ENCODE assay signal across 8 cellular contexts in genomic region chr6:35392111-35392702, GRCh38. TPM values are rescaled to one million over a fixed set of nuclear protein-coding genes. Genes with fewer than 3 reads are reported as not detected.
DNase-seq lines count a peak whose midpoint lies in the region; ATAC-seq lines count a peak whose summit lies in the region.

No MANE protein-coding gene starts in this region.

- H3K27me3 Mint-ChIP-seq in activated CD4-positive, alpha-beta T cell treated with anti-CD3 and anti-CD28 coated beads for 36 hours: no peaks in the 10 kb centered on the region

- H3K9me3 Mint-ChIP-seq in activated CD4-positive, alpha-beta T cell treated with anti-CD3 and anti-CD28 coated beads for 36 hours (ENCODE audit: low read depth): no peaks in the 10 kb centered on the region

- H3K4me1 ChIP-seq in skeletal muscle satellite cell (ENCODE audit: control insufficient read depth, insufficient read depth, low read length): peaks cover 54% of the 10 kb centered on the region

- no peak overlapping the region for H3K4me3 ChIP-seq in skeletal muscle satellite cell (ENCODE audit: low read length)

- H3K4me2 ChIP-seq in skeletal muscle satellite cell (ENCODE audit: low read length): peak overlapping the region; percentile 51

- peak; percentile 94 for DNase-seq in HT-29 (ENCODE audit: low spot score)
- peak; percentile 93 for DNase-seq in NCI-H69 (lab: John Stamatoyannopoulos, UW)
- no peak for DNase-seq in NCI-H1048 (lab: John Stamatoyannopoulos, UW)
- DNase-seq in activated CD4-positive, alpha-beta T cell treated with anti-CD3 and anti-CD28 coated beads for 36 hours: no peak
- DNase-seq in NCI-H524 treated with DMSO at 0.1 percent for 48 hours (lab: John Stamatoyannopoulos, UW): no peak
- DNase-seq in midbrain (lab: John Stamatoyannopoulos, UW): no peak

- intact Hi-C loops in activated CD4-positive, alpha-beta T cell treated with anti-CD3 and anti-CD28 coated beads for 36 hours (cut with DNase I, micrococcal nuclease): no loop called here

- peaks cover 9% of the 10 kb centered on the region for H3K36me3 ChIP-seq in skeletal muscle satellite cell (ENCODE audit: insufficient read depth, low read length)

- H3K4me1 Mint-ChIP-seq in activated CD4-positive, alpha-beta T cell treated with anti-CD3 and anti-CD28 coated beads for 36 hours: peaks cover 56% of the 10 kb centered on the region

- no peaks in the 10 kb centered on the region for H3K27me3 ChIP-seq in skeletal muscle satellite cell (ENCODE audit: control insufficient read depth, insufficient read depth, low read length)

- no peaks in the 10 kb centered on the region for H3K36me3 Mint-ChIP-seq in activated CD4-positive, alpha-beta T cell treated with anti-CD3 and anti-CD28 coated beads for 36 hours (ENCODE audit: low read depth)

- H3K27ac Mint-ChIP-seq in activated CD4-positive, alpha-beta T cell treated with anti-CD3 and anti-CD28 coated beads for 36 hours: no peak overlapping the region

- no peaks in the 10 kb centered on the region for H3K9me3 ChIP-seq in skeletal muscle satellite cell (replicated peaks; ENCODE audit: low read length)

- ATAC-seq in esophagus mucosa: peak; percentile 87
- no peak for ATAC-seq in activated CD4-positive, alpha-beta T cell treated with anti-CD3 and anti-CD28 coated beads for 36 hours

- H3K4me3 Mint-ChIP-seq in activated CD4-positive, alpha-beta T cell treated with anti-CD3 and anti-CD28 coated beads for 36 hours: no peak overlapping the region

- peak overlapping the region; percentile 59 for H3K9ac ChIP-seq in skeletal muscle satellite cell (ENCODE audit: low read depth, low read length)

- CTCF ChIA-PET in activated CD4-positive, alpha-beta T cell treated with anti-CD3 and anti-CD28 coated beads for 36 hours (lab: Charles Lee): interaction anchor here (0.6 to 0.8 kb wide), 2 partner anchors 63 to 64 kb away, joined by 3 read pairs; no protein-coding TSS in a partner anchor

- POLR2A ChIA-PET in activated CD4-positive, alpha-beta T cell treated with anti-CD3 and anti-CD28 coated beads for 36 hours (lab: Charles Lee): no interaction called here

RNA-seq across cellular contexts. Expression of gene PPARD, which starts 49.8 kb away (rescaled TPM):
- total RNA-seq in HT-29 (2014; rRNA removed; shearing (Covaris generic)): 10.1 and 13.7 TPM in 2 replicates
- 38.5 TPM for total RNA-seq in esophagus mucosa
- 5.2 and 5.3 TPM in 2 replicates for total RNA-seq in skeletal muscle satellite cell (2012; rRNA removed)
- total RNA-seq in activated CD4-positive, alpha-beta T cell treated with anti-CD3 and anti-CD28 coated beads for 36 hours: 10 to 100 TPM; 16.5 to 19.2 TPM

RNA-seq across cellular contexts. Expression of gene FANCE, which starts 59.9 kb away (rescaled TPM):
- total RNA-seq in HT-29 (2014; rRNA removed; shearing (Covaris generic)): 7.4 and 8.6 TPM in 2 replicates
- total RNA-seq in esophagus mucosa: 10.4 TPM
- 6.3 TPM in 2 replicates for total RNA-seq in skeletal muscle satellite cell (2012; rRNA removed)
- total RNA-seq in activated CD4-positive, alpha-beta T cell treated with anti-CD3 and anti-CD28 coated beads for 36 hours: 10 to 100 TPM; 14.3 to 14.8 TPM

Comparison
In these comparisons a context has a peak if more than half of its experiments do, and no peak if none do; other contexts are left out.
1. DNase-seq: peak in HT-29 (single experiment) and NCI-H69 (single experiment); none in NCI-H1048 (single experiment), activated CD4-positive, alpha-beta T cell treated with anti-CD3 and anti-CD28 coated beads for 36 hours (single experiment), NCI-H524 treated with DMSO at 0.1 percent for 48 hours (single experiment) and midbrain (single experiment).